17 cellular contexts compared by ENCODE assay signal in genomic region chr4:26905172-26905571, GRCh38. TPM values are rescaled to one million over a fixed set of nuclear protein-coding genes. Genes with fewer than 3 reads are reported as not detected.
DNase-seq lines count a peak whose midpoint lies in the region; ATAC-seq and TF ChIP-seq lines count a peak whose summit lies in the region.
"Had no signal": no experiment of that assay in that cellular context is flagged by ENCODE, and none has a peak within 500 bp of the region (broad histone marks: within the 10 kb centered on the region; RNA-seq: fewer than 3 reads in every experiment).

No MANE protein-coding gene starts in this region.

- DNase-seq in activated naive CD4-positive, alpha-beta T cell treated with anti-CD3 and anti-CD28 coated beads, Interleukin-2, amount 50 U/mL, for 16 hours: no peak
- peak; percentile 40 for DNase-seq in activated CD8-positive, alpha-beta T cell treated with anti-CD3 and anti-CD28 coated beads for 36 hours
- DNase-seq in endothelial cell (ENCODE audit: low spot score) (no peak), NCI-H187 (lab: John Stamatoyannopoulos, UW) (no peak), SKM-1 treated with dmso at 0.1 percent for 144 hours (lab: John Stamatoyannopoulos, UW; ENCODE audit: unreplicated experiment) (no peak), DMS 273 treated with DMSO at 0.1 percent for 48 hours (lab: John Stamatoyannopoulos, UW) (no peak)
- no peak for DNase-seq in activated effector memory CD4-positive, alpha-beta T cell treated with Interleukin-2 at 50 U/mL for 16 hours
- DNase-seq: activated CD4-positive, alpha-beta T cell treated with anti-CD3 and anti-CD28 coated beads, Interleukin-2, amount 50 U/mL, for 48 hours; activated gamma-delta T cell; GOT3; head of caudate nucleus; NCI-H1105 treated with DMSO at 0.1 percent for 48 hours; NCI-H510A treated with DMSO at 0.1 percent for 48 hours; spleen; testis had no signal

- POLR2A ChIA-PET in activated CD8-positive, alpha-beta T cell treated with anti-CD3 and anti-CD28 coated beads for 36 hours (lab: Charles Lee): interaction anchor here (0.5 kb wide), 1 partner anchor 13 kb away, joined by 3 read pairs; no protein-coding TSS in a partner anchor

- CTCF ChIA-PET in activated CD8-positive, alpha-beta T cell treated with anti-CD3 and anti-CD28 coated beads for 36 hours (lab: Charles Lee): no interaction called here

- H3K36me3 Mint-ChIP-seq in activated naive CD4-positive, alpha-beta T cell treated with anti-CD3 and anti-CD28 coated beads, Interleukin-2, amount 50 U/mL, for 24 hours: peaks cover 10% of the 10 kb centered on the region
- H3K36me3 Mint-ChIP-seq in activated CD8-positive, alpha-beta T cell treated with anti-CD3 and anti-CD28 coated beads for 36 hours (ENCODE audit: low read depth): peaks cover 15% of the 10 kb centered on the region
- peaks cover 5% of the 10 kb centered on the region for H3K36me3 Mint-ChIP-seq in endothelial cell (ENCODE audit: low read depth, unreplicated experiment)

- no peaks in the 10 kb centered on the region for H3K9me3 Mint-ChIP-seq in activated naive CD4-positive, alpha-beta T cell treated with anti-CD3 and anti-CD28 coated beads, Interleukin-2, amount 50 U/mL, for 24 hours
- no peaks in the 10 kb centered on the region for H3K9me3 Mint-ChIP-seq in activated CD8-positive, alpha-beta T cell treated with anti-CD3 and anti-CD28 coated beads for 36 hours
- no peaks in the 10 kb centered on the region for H3K9me3 Mint-ChIP-seq in endothelial cell (ENCODE audit: unreplicated experiment)

- no peak for TF ChIP-seq CTCF in activated CD8-positive, alpha-beta T cell treated with anti-CD3 and anti-CD28 coated beads for 36 hours (IDR thresholded peaks at IDR 0.05)
- no peak for TF ChIP-seq CTCF in endothelial cell (IDR thresholded peaks at IDR 0.05; ENCODE audit: unreplicated experiment)

- peak overlapping the region; percentile 38 for H3K27ac Mint-ChIP-seq in activated naive CD4-positive, alpha-beta T cell treated with anti-CD3 and anti-CD28 coated beads, Interleukin-2, amount 50 U/mL, for 24 hours
- H3K27ac Mint-ChIP-seq in activated CD8-positive, alpha-beta T cell treated with anti-CD3 and anti-CD28 coated beads for 36 hours: peak overlapping the region; percentile 36
- H3K27ac Mint-ChIP-seq in endothelial cell (ENCODE audit: unreplicated experiment): peak overlapping the region; percentile 72

- H3K27me3 Mint-ChIP-seq in activated naive CD4-positive, alpha-beta T cell treated with anti-CD3 and anti-CD28 coated beads, Interleukin-2, amount 50 U/mL, for 24 hours: no peaks in the 10 kb centered on the region
- H3K27me3 Mint-ChIP-seq in activated CD8-positive, alpha-beta T cell treated with anti-CD3 and anti-CD28 coated beads for 36 hours: no peaks in the 10 kb centered on the region
- peaks cover 2% of the 10 kb centered on the region for H3K27me3 Mint-ChIP-seq in endothelial cell (ENCODE audit: unreplicated experiment)

- intact Hi-C loops in activated CD8-positive, alpha-beta T cell treated with anti-CD3 and anti-CD28 coated beads for 36 hours (cut with micrococcal nuclease): loop anchor here (5.0 kb wide), 1 partner anchor 33 kb away; no protein-coding TSS in a partner anchor

- peak; percentile 92 for ATAC-seq in activated CD8-positive, alpha-beta T cell treated with anti-CD3 and anti-CD28 coated beads for 36 hours
- ATAC-seq: left lobe of liver had no signal

- peak overlapping the region; percentile 45 for H3K4me3 Mint-ChIP-seq in activated naive CD4-positive, alpha-beta T cell treated with anti-CD3 and anti-CD28 coated beads, Interleukin-2, amount 50 U/mL, for 24 hours
- no peak overlapping the region for H3K4me3 Mint-ChIP-seq in activated CD8-positive, alpha-beta T cell treated with anti-CD3 and anti-CD28 coated beads for 36 hours
- H3K4me3 Mint-ChIP-seq in endothelial cell (ENCODE audit: unreplicated experiment): no peak overlapping the region

- peaks cover 85% of the 10 kb centered on the region for H3K4me1 Mint-ChIP-seq in activated naive CD4-positive, alpha-beta T cell treated with anti-CD3 and anti-CD28 coated beads, Interleukin-2, amount 50 U/mL, for 24 hours
- peaks cover 67% of the 10 kb centered on the region for H3K4me1 Mint-ChIP-seq in activated CD8-positive, alpha-beta T cell treated with anti-CD3 and anti-CD28 coated beads for 36 hours (ENCODE audit: low read depth)
- peaks cover 57% of the 10 kb centered on the region for H3K4me1 Mint-ChIP-seq in endothelial cell (ENCODE audit: unreplicated experiment)

RNA-seq across cellular contexts. Expression of gene STIM2, which starts 44.5 kb away (rescaled TPM):
- total RNA-seq in activated CD8-positive, alpha-beta T cell treated with anti-CD3 and anti-CD28 coated beads for 36 hours: 10 to 100 TPM; 44.4 to 46.6 TPM
- 65.7 TPM for total RNA-seq in endothelial cell (ENCODE audit: unreplicated experiment)
